Comparison of ENCODE assay signal across 16 cellular contexts in the genomic region with DNA sequence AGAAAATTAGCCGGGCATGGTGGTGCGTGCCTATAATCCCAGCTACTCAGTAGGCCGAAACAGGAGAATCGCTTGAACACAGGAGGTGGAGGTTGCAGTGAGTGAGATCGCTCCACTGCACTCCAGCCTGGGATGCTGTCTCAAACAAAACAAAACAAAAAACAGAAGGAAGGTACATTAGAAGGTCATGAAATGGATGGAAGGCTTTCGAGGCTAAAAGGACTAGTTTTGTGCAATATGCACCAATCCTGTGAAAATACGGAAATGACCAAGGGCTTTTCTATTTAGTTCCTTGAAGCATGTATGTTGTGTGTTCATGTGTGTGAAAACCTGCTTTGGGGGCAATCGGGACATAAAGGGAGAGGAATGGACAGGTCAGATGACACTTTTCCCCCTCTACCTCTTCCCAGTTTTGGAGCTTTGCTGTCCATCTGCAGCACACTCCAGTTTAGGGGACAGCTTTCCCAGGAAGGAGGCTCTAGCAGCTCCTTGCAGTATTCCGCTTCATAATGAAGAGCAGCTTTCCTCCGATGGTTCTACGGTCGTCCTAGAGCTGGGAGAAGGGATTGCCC. TPM values are rescaled to one million over a fixed set of nuclear protein-coding genes. Genes with fewer than 3 reads are reported as not detected.
A peak's percentile ranks its signal among the peaks of the same experiment; 100 is the strongest.
DNase-seq lines count a peak whose midpoint lies in the region; ATAC-seq, FAIRE-seq and TF ChIP-seq lines count a peak whose summit lies in the region.
"Had no signal": no experiment of that assay in that cellular context is flagged by ENCODE, and none has a peak within 500 bp of the region (broad histone marks: within the 10 kb centered on the region; RNA-seq: fewer than 3 reads in every experiment).

No MANE protein-coding gene starts in this region.

- DNase-seq in HepG2 (ENCODE audit: low spot score) (no peak), right lobe of liver (no peak), WTC11 (ENCODE audit: low spot score) (no peak), endothelial cell (ENCODE audit: low spot score) (no peak), smooth muscle cell (lab: John Stamatoyannopoulos, UW; ENCODE audit: unreplicated experiment) (no peak), NCI-H2171 treated with DMSO at 0.1 percent for 48 hours (lab: John Stamatoyannopoulos, UW) (no peak), HPDE6-E6E7 (ENCODE audit: extremely low spot score) (no peak), amygdala (lab: John Stamatoyannopoulos, UW) (no peak)
- DNase-seq: 8988T; AML-193; CD4-positive, CD25-positive, alpha-beta regulatory T cell; DMS53; GF-D8 had no signal

- H3K9me3 ChIP-seq in HepG2 (ENCODE audit: low read length) (no peaks in the 10 kb centered on the region), right lobe of liver (no peaks in the 10 kb centered on the region), smooth muscle cell (replicated peaks; ENCODE audit: low read depth) (no peaks in the 10 kb centered on the region)
- H3K9me3 ChIP-seq: BLaER1 had no signal

- no peak for FAIRE-seq in HepG2 (lab: Jason Lieb, UNC)

- ATAC-seq in HepG2 (no peak), right lobe of liver (no peak), WTC11 (no peak)

- H4K20me1 ChIP-seq in HepG2 (ENCODE audit: insufficient read depth, low read length), result peaks cover 38% of the 10 kb centered on the region
- H4K20me1 ChIP-seq in smooth muscle cell (ENCODE audit: low read depth), result peaks cover 100% of the 10 kb centered on the region
- H4K20me1 ChIP-seq: BLaER1 had no signal

- H3K4me1 ChIP-seq in HepG2 (ENCODE audit: insufficient read depth, low read length) (peaks cover 67% of the 10 kb centered on the region), right lobe of liver (no peaks in the 10 kb centered on the region), smooth muscle cell (ENCODE audit: low read depth) (no peaks in the 10 kb centered on the region)

- H3K27me3 Mint-ChIP-seq in WTC11 (ENCODE audit: low read depth) (no peaks in the 10 kb centered on the region), endothelial cell (ENCODE audit: unreplicated experiment) (peaks cover 19% of the 10 kb centered on the region)

- in situ Hi-C loops in HepG2 (cut with HindIII; ENCODE audit: extremely low pct_ligation_motif_present, low pct_unique_long_range_greater_than_20kb), result loop anchor here (5.0 to 25.0 kb wide), 2 partner anchors 148 to 237 kb away; no protein-coding TSS in a partner anchor

- H3K4me3 Mint-ChIP-seq in WTC11 (no peak overlapping the region), endothelial cell (ENCODE audit: unreplicated experiment) (peak overlapping the region; percentile 67)
- H3K4me3 Mint-ChIP-seq: CD4-positive, CD25-positive, alpha-beta regulatory T cell had no signal

- no peak for TF ChIP-seq RAD21 in HepG2 (CRISPR knock-in tag; IDR thresholded peaks at IDR 0.05)

- H3K79me2 ChIP-seq in HepG2 (ENCODE audit: insufficient read depth, low read length) (peaks cover 48% of the 10 kb centered on the region), smooth muscle cell (ENCODE audit: low read depth) (peaks cover 77% of the 10 kb centered on the region)

- BruUV-seq in HepG2 (replicated peaks; lab: Mats Ljungman, UMichigan), result no TSS peak

- H3K27ac Mint-ChIP-seq in WTC11 (peak overlapping the region; percentile 80), endothelial cell (ENCODE audit: unreplicated experiment) (no peak overlapping the region)
- H3K27ac Mint-ChIP-seq: CD4-positive, CD25-positive, alpha-beta regulatory T cell had no signal

- TF ChIP-seq EP300 in HepG2 (IDR thresholded peaks at IDR 0.05; ENCODE audit: low read depth in 2 of 2, low read length in 2 of 2), result no peak
- no peak for TF ChIP-seq EP300 in HepG2 (CRISPR knock-in tag; IDR thresholded peaks at IDR 0.05; ENCODE audit: borderline replicate concordance)

- H3F3A ChIP-seq in smooth muscle cell (ENCODE audit: low read depth), result peaks cover 46% of the 10 kb centered on the region

- WGBS in HepG2 (ENCODE audit: low lambda C conversion rate), result 87% methylated on average over 12 of the region's 12 CpGs
- 75% methylated on average over 11 of the region's 12 CpGs for WGBS in right lobe of liver (ENCODE audit: insufficient coverage, low coverage, low lambda C conversion rate, missing lambda C conversion rate)
- WGBS in smooth muscle cell (ENCODE audit: low lambda C conversion rate), result 79% methylated on average over 12 of the region's 12 CpGs

- H3K4me1 Mint-ChIP-seq in WTC11 (peaks cover 82% of the 10 kb centered on the region), endothelial cell (ENCODE audit: unreplicated experiment) (peaks cover 71% of the 10 kb centered on the region)

- H3K4me2 ChIP-seq in HepG2 (ENCODE audit: low read depth, low read length) (no peak overlapping the region), smooth muscle cell (no peak overlapping the region)

- peaks cover 56% of the 10 kb centered on the region for H3K36me3 Mint-ChIP-seq in WTC11
- peaks cover 39% of the 10 kb centered on the region for H3K36me3 Mint-ChIP-seq in endothelial cell (ENCODE audit: low read depth, unreplicated experiment)
- H3K36me3 Mint-ChIP-seq: CD4-positive, CD25-positive, alpha-beta regulatory T cell; IgD-negative memory B cell had no signal

- POLR2A ChIA-PET in HepG2 (lab: Yijun Ruan, JAX), result interaction anchor here (1.0 kb wide), 1 partner anchor 11 kb away, joined by 3 read pairs; no protein-coding TSS in a partner anchor
- POLR2A ChIA-PET in WTC11 (lab: Charles Lee), result interaction anchor here (0.8 to 1.4 kb wide), 2 partner anchors 11 to 12 kb away, joined by 3 read pairs; no protein-coding TSS in a partner anchor

- H3K9ac ChIP-seq in HepG2 (ENCODE audit: insufficient read depth, low read depth, low read length) (no peak overlapping the region), smooth muscle cell (ENCODE audit: low read depth) (no peak overlapping the region)
- H3K9ac ChIP-seq: BLaER1 had no signal

- H3K27ac ChIP-seq in HepG2 (ENCODE audit: extremely low read length, insufficient read depth, low read length) (no peak overlapping the region), right lobe of liver (no peak overlapping the region), smooth muscle cell (ENCODE audit: low read depth) (peak overlapping the region; percentile 5)
- H3K27ac ChIP-seq: HL-60 had no signal

- H3K4me3 ChIP-seq in HepG2 (replicated peaks in 1 of 3; ENCODE audit: insufficient read depth in 1 of 3, low read depth in 2 of 3, low read length in 3 of 3) (no peak overlapping the region), right lobe of liver (no peak overlapping the region), smooth muscle cell (no peak overlapping the region)
- H3K4me3 ChIP-seq: BLaER1 had no signal

- CTCF ChIA-PET in HepG2 (lab: Yijun Ruan, JAX; ENCODE audit: low intra/inter-chr PET ratio, low total read pairs) (no interaction called here), WTC11 (lab: Charles Lee) (interaction anchor here (1.4 kb wide), 1 partner anchor 15 kb away, joined by 4 read pairs; the partner anchor contains the start of gene SPRY4)

- H3K9me3 Mint-ChIP-seq in WTC11 (no peaks in the 10 kb centered on the region), endothelial cell (ENCODE audit: unreplicated experiment) (no peaks in the 10 kb centered on the region)
- H3K9me3 Mint-ChIP-seq: CD4-positive, CD25-positive, alpha-beta regulatory T cell had no signal

- H2AFZ ChIP-seq in HepG2 (ENCODE audit: low read length) (no peak overlapping the region), smooth muscle cell (ENCODE audit: low read depth) (no peak overlapping the region)

- intact Hi-C loops in HepG2 (cut with micrococcal nuclease; ENCODE audit: unreplicated experiment) (no loop called here), right lobe of liver (cut with DNase I) (no loop called here)

- H3K36me3 ChIP-seq in HepG2 (replicated peaks in 1 of 2; ENCODE audit: control insufficient read depth in 1 of 2, insufficient read depth in 2 of 2, low read length in 2 of 2), result peaks cover 34 to 42% of the 10 kb centered on the region in 2 experiments
- peaks cover 0 to 8% (median 0%) of the 10 kb centered on the region in 4 donors for H3K36me3 ChIP-seq in right lobe of liver
- H3K36me3 ChIP-seq in smooth muscle cell (ENCODE audit: low read depth), result no peaks in the 10 kb centered on the region

- TF ChIP-seq POLR2A in HepG2 (IDR thresholded peaks at IDR 0.05; ENCODE audit: insufficient read depth in 1 of 2, low read depth in 2 of 2, low read length in 2 of 2) (no peak), right lobe of liver (IDR thresholded peaks at IDR 0.05) (no peak)

- H3K27me3 ChIP-seq in HepG2 (ENCODE audit: control insufficient read depth in 1 of 2, insufficient read depth in 2 of 2, low read length in 2 of 2), result no peaks in the 10 kb centered on the region; a peak in 1 of 5 replicates
- H3K27me3 ChIP-seq in right lobe of liver, result no peaks in the 10 kb centered on the region
- no peaks in the 10 kb centered on the region for H3K27me3 ChIP-seq in smooth muscle cell (ENCODE audit: low read depth)
- H3K27me3 ChIP-seq: BLaER1 had no signal

- TF ChIP-seq CTCF in HepG2 (CRISPR knock-in tag; IDR thresholded peaks at IDR 0.05), result no peak
- no peak for TF ChIP-seq CTCF in right lobe of liver (IDR thresholded peaks at IDR 0.05)
- TF ChIP-seq CTCF in WTC11 (IDR thresholded peaks at IDR 0.05), result no peak
- no peak for TF ChIP-seq CTCF in endothelial cell (IDR thresholded peaks at IDR 0.05; ENCODE audit: unreplicated experiment)
- no peak for TF ChIP-seq CTCF in smooth muscle cell (IDR thresholded peaks at IDR 0.05; ENCODE audit: borderline replicate concordance, insufficient read depth, poor library complexity, severe bottlenecking)

RNA-seq across cellular contexts. Expression of gene SPRY4, which starts 15.0 kb away (rescaled TPM):
- total RNA-seq in HepG2 (2016; rRNA removed; fragmentation: Illumina TruSeq; extraction: Trizol), result 8.9 and 9.0 TPM in 2 replicates
- total RNA-seq in HepG2 (2016; cell fraction: cytosol; rRNA removed; fragmentation: Illumina TruSeq; extraction: Trizol; ENCODE audit: low read depth), result 1.6 and 1.8 TPM in 2 replicates
- 8.3 and 8.7 TPM in 2 replicates for total RNA-seq in HepG2 (2016; cell fraction: insoluble cytoplasmic fraction; rRNA removed; fragmentation: Illumina TruSeq; extraction: Trizol)
- 5.8 and 6.0 TPM in 2 replicates for total RNA-seq in HepG2 (2016; cell fraction: membrane; rRNA removed; fragmentation: Illumina TruSeq; extraction: Trizol)
- total RNA-seq in HepG2 (2016; cell fraction: nucleus; rRNA removed; fragmentation: Illumina TruSeq; extraction: Trizol), result 12.5 and 16.8 TPM in 2 replicates
- polyA plus RNA-seq in HepG2 (2011; rRNA removed), result 17.8 and 19.2 TPM in 2 replicates
- polyA plus RNA-seq in HepG2 (2011; cell fraction: cytosol; rRNA removed), result 10.9 and 12.6 TPM in 2 replicates
- polyA plus RNA-seq in HepG2 (2011; cell fraction: nucleus; rRNA removed), result 61.0 and 63.7 TPM in 2 replicates
- 10.0 and 17.2 TPM in 2 replicates for polyA plus RNA-seq in HepG2 (2012)
- 0.37 and 0.40 TPM in 2 replicates for polyA plus RNA-seq in HepG2 (2016; cell fraction: cytosol; fragmentation: Illumina TruSeq; extraction: Trizol; ENCODE audit: low read depth)
- polyA plus RNA-seq in HepG2 (2016; cell fraction: insoluble cytoplasmic fraction; fragmentation: Illumina TruSeq; extraction: Trizol; ENCODE audit: low read depth), result 6.9 and 9.0 TPM in 2 replicates
- polyA plus RNA-seq in HepG2 (2016; cell fraction: membrane; fragmentation: Illumina TruSeq; extraction: Trizol; ENCODE audit: low read depth), result 2.0 and 2.1 TPM in 2 replicates
- polyA plus RNA-seq in HepG2 (2016; cell fraction: nucleus; fragmentation: Illumina TruSeq; extraction: Trizol; ENCODE audit: insufficient read depth, low read depth), result 21.3 and 22.7 TPM in 2 replicates
- polyA minus RNA-seq in HepG2 (2011; rRNA and poly(A)+ RNA removed; ENCODE audit: low replicate concordance), result 0.09 and 81.1 TPM in 2 replicates
- 21.7 and 22.2 TPM in 2 replicates for polyA minus RNA-seq in HepG2 (2011; cell fraction: cytosol; rRNA and poly(A)+ RNA removed)
- polyA minus RNA-seq in HepG2 (2011; cell fraction: nucleus; rRNA and poly(A)+ RNA removed), result 40.0 and 40.4 TPM in 2 replicates
- total RNA-seq in right lobe of liver, result 10 to 100 TPM in 2 of 6 experiments, 1 to 10 TPM in 4; 3.9 to 11.6 (median 7.3) TPM
- 99.6 to 140 TPM (median 103 TPM) in 3 replicates for total RNA-seq in WTC11 (2021)
- 74.2 TPM for total RNA-seq in endothelial cell (ENCODE audit: unreplicated experiment)
- total RNA-seq in smooth muscle cell, result 62.7 and 74.2 TPM in 2 replicates
- 47.4 and 49.3 TPM in 2 replicates for polyA plus RNA-seq in smooth muscle cell
- polyA plus RNA-seq: CD4-positive, CD25-positive, alpha-beta regulatory T cell; IgD-negative memory B cell had no signal
